Comparison of ENCODE assay signal across 8 cellular contexts in the genomic region with DNA sequence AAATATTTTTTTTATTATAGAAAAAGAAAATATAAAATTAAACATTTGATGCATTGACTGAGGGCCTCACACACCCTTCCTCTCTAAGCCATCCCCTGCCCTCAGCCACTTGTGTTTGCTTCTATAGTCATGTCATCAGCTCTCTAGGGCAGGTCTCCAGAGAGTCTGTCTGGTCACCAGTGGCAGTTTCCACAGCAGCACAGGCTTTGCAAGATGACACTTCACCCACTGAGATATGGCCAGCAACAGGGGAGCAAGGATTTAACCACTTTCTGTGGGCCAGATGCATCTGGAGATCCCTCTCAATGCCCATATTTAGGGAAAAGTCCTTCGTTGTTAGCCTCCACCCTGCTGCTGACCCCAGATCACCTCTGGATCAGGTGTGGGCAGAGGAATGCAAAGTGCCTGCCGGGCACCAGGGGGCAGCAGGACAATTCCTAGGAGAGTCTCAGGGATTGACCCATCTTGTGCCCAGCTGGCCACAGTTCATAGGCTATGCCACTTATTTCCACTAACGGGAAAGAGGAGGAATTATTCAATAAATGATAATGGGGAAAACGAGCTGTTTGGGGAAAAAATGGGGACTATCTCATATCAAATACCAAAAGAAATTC. TPM values are rescaled to one million over a fixed set of nuclear protein-coding genes. Genes with fewer than 3 reads are reported as not detected.
A peak's percentile ranks its signal among the peaks of the same experiment; 100 is the strongest.
DNase-seq lines count a peak whose midpoint lies in the region; ATAC-seq and TF ChIP-seq lines count a peak whose summit lies in the region.

No MANE protein-coding gene starts in this region.

- no peak overlapping the region for H3K4me3 Mint-ChIP-seq in activated CD4-positive, alpha-beta T cell treated with anti-CD3 and anti-CD28 coated beads for 36 hours
- H3K4me3 Mint-ChIP-seq in central memory CD8-positive, alpha-beta T cell = no peak overlapping the region

- no peaks in the 10 kb centered on the region for H3K9me2 ChIP-seq in PC-3 (replicated peaks; ENCODE audit: low read length)

- intact Hi-C loops in activated CD4-positive, alpha-beta T cell treated with anti-CD3 and anti-CD28 coated beads for 36 hours (cut with DNase I, micrococcal nuclease) = loop anchor here (1.0 to 5.0 kb wide), 3 partner anchors 84 to 182 kb away; no protein-coding TSS in a partner anchor
- intact Hi-C loops in PC-3 (cut with micrococcal nuclease) = loop anchor here (1.0 to 5.0 kb wide), 5 partner anchors 79 to 186 kb away; no protein-coding TSS in a partner anchor

- 0 out of 2 replicates have a peak, but pooled peaks cover 4% of the 10 kb centered on the region for H4K20me1 ChIP-seq in PC-3 (ENCODE audit: low read length)

- CTCF ChIA-PET in activated CD4-positive, alpha-beta T cell treated with anti-CD3 and anti-CD28 coated beads for 36 hours (lab: Charles Lee) = interaction anchor here (0.6 to 2.3 kb wide), 9 partner anchors 12 to 579 kb away, joined by 3 to 19 read pairs (median 4); no protein-coding TSS in a partner anchor
- CTCF ChIA-PET in PC-3 (lab: Charles Lee) = interaction anchor here (0.5 to 1.4 kb wide), 7 partner anchors 16 to 108 kb away, joined by 4 to 11 read pairs (median 5); no protein-coding TSS in a partner anchor

- H3K27ac Mint-ChIP-seq in activated CD4-positive, alpha-beta T cell treated with anti-CD3 and anti-CD28 coated beads for 36 hours = no peak overlapping the region
- H3K27ac Mint-ChIP-seq in central memory CD8-positive, alpha-beta T cell (ENCODE audit: low read depth) = peak overlapping the region; percentile 59

- no peaks in the 10 kb centered on the region for H3K36me3 ChIP-seq in PC-3 (ENCODE audit: low read depth, low read length)

- H3F3A ChIP-seq in PC-3 (ENCODE audit: low read length, unreplicated experiment) = no peaks in the 10 kb centered on the region

- no peaks in the 10 kb centered on the region for H3K27me3 Mint-ChIP-seq in activated CD4-positive, alpha-beta T cell treated with anti-CD3 and anti-CD28 coated beads for 36 hours
- H3K27me3 Mint-ChIP-seq in central memory CD8-positive, alpha-beta T cell = no peaks in the 10 kb centered on the region

- no TSS peak for BruUV-seq in PC-3 (replicated peaks; lab: Mats Ljungman, UMichigan)

- ATAC-seq in activated CD4-positive, alpha-beta T cell treated with anti-CD3 and anti-CD28 coated beads for 36 hours = no peak
- ATAC-seq in PC-3 (0 out of 2 replicates have a peak, but pooled peaks have one; percentile 7), GM19023 (IDR thresholded peaks at IDR 0.05; ENCODE audit: unreplicated experiment) (no peak), HG03196 (IDR thresholded peaks at IDR 0.05; ENCODE audit: unreplicated experiment) (no peak), GM21515 (IDR thresholded peaks at IDR 0.05; ENCODE audit: unreplicated experiment) (no peak)
- ATAC-seq in central memory CD8-positive, alpha-beta T cell (replicated peaks; ENCODE audit: extremely low read depth, poor library complexity, severe bottlenecking) = no peak

- peak; percentile 81 for TF ChIP-seq CTCF in PC-3 (conservative IDR thresholded peaks at IDR 0.05; ENCODE audit: low read depth, low read length)

- POLR2A ChIA-PET in activated CD4-positive, alpha-beta T cell treated with anti-CD3 and anti-CD28 coated beads for 36 hours (lab: Charles Lee) = no interaction called here
- POLR2A ChIA-PET in PC-3 (lab: Charles Lee; ENCODE audit: unreplicated experiment) = interaction anchor here (0.6 kb wide), 1 partner anchor 21 kb away, joined by 5 read pairs; no protein-coding TSS in a partner anchor

- no peak overlapping the region for H2AFZ ChIP-seq in PC-3 (ENCODE audit: low read length)

- no peak overlapping the region for H3K27ac ChIP-seq in PC-3 (ENCODE audit: low read length)

- H3K9me3 Mint-ChIP-seq in activated CD4-positive, alpha-beta T cell treated with anti-CD3 and anti-CD28 coated beads for 36 hours (ENCODE audit: low read depth) = no peaks in the 10 kb centered on the region
- no peaks in the 10 kb centered on the region for H3K9me3 Mint-ChIP-seq in central memory CD8-positive, alpha-beta T cell

- peaks cover 21% of the 10 kb centered on the region for H3K4me1 ChIP-seq in PC-3 (ENCODE audit: insufficient read depth, low read length)

- no peaks in the 10 kb centered on the region for H3K9me3 ChIP-seq in PC-3 (ENCODE audit: low read length)

- H3K4me2 ChIP-seq in PC-3 (ENCODE audit: low read length) = no peak overlapping the region

- H3K9ac ChIP-seq in PC-3 (ENCODE audit: low read length) = no peak overlapping the region

- H3K4me3 ChIP-seq in PC-3 (ENCODE audit: low read length) = no peak overlapping the region

- H3K79me2 ChIP-seq in PC-3 (ENCODE audit: low read length) = peaks cover 59% of the 10 kb centered on the region

- no peaks in the 10 kb centered on the region for H3K27me3 ChIP-seq in PC-3 (ENCODE audit: low read length)

- peak; percentile 51 for DNase-seq in activated CD4-positive, alpha-beta T cell treated with anti-CD3 and anti-CD28 coated beads for 36 hours
- DNase-seq in activated CD4-positive, alpha-beta T cell treated with anti-CD3 and anti-CD28 coated beads for 1 hour = no peak
- DNase-seq in PC-3 (peak; percentile 54), mucosa of gallbladder (ENCODE audit: low spot score) (peak; percentile 42)
- DNase-seq in central memory CD8-positive, alpha-beta T cell (ENCODE audit: low spot score in 2 of 2) = no peak

- peaks cover 32% of the 10 kb centered on the region for H3K4me1 Mint-ChIP-seq in activated CD4-positive, alpha-beta T cell treated with anti-CD3 and anti-CD28 coated beads for 36 hours
- H3K4me1 Mint-ChIP-seq in central memory CD8-positive, alpha-beta T cell = peaks cover 22% of the 10 kb centered on the region

- H3K36me3 Mint-ChIP-seq in activated CD4-positive, alpha-beta T cell treated with anti-CD3 and anti-CD28 coated beads for 36 hours (ENCODE audit: low read depth) = peaks cover 12% of the 10 kb centered on the region
- no peaks in the 10 kb centered on the region for H3K36me3 Mint-ChIP-seq in central memory CD8-positive, alpha-beta T cell (ENCODE audit: insufficient read depth)

RNA-seq across cellular contexts. Expression of gene ABCC4, which starts 4.8 kb away (rescaled TPM):
- 1 to 10 TPM; 9.0 to 9.5 TPM for total RNA-seq in activated CD4-positive, alpha-beta T cell treated with anti-CD3 and anti-CD28 coated beads for 36 hours
- 17.7 and 18.9 TPM in 2 replicates for total RNA-seq in PC-3 (2014; rRNA removed)
- 39.8 TPM for total RNA-seq in mucosa of gallbladder

Comparison
In these comparisons a context has a peak if more than half of its experiments do, and no peak if none do; other contexts are left out.
1. DNase-seq: peak in activated CD4-positive, alpha-beta T cell treated with anti-CD3 and anti-CD28 coated beads for 36 hours (single experiment), PC-3 (single experiment) and mucosa of gallbladder (single experiment); none in activated CD4-positive, alpha-beta T cell treated with anti-CD3 and anti-CD28 coated beads for 1 hour (single experiment) and central memory CD8-positive, alpha-beta T cell (0 of 2).